In the genomic region with DNA sequence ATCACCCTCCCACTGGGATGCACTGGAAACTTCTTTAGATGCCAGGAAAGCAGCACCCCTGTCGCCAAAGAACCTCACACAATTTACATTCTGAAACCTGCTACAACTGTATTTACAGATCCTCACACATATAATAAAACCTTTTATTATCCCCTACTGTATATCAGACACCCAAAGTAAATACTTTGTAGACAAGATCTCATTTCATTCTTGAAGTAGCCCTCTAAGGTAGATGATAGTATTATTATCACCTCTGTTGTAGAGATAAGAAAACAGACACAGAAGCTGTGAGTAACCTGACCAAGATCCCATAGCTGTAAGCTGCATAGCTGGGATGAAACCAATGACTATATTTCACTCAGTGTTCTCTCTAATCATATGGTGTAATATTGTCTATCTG, we compare ENCODE assay signal across 30 cellular contexts. TPM values are rescaled to one million over a fixed set of nuclear protein-coding genes. Genes with fewer than 3 reads are reported as not detected.
A peak's percentile ranks its signal among the peaks of the same experiment; 100 is the strongest.
DNase-seq lines count a peak whose midpoint lies in the region; ATAC-seq and TF ChIP-seq lines count a peak whose summit lies in the region.
"Had no signal": no experiment of that assay in that cellular context is flagged by ENCODE, and none has a peak within 500 bp of the region (broad histone marks: within the 10 kb centered on the region; RNA-seq: fewer than 3 reads in every experiment).

No MANE protein-coding gene starts in this region.

- H3K27me3 Mint-ChIP-seq in activated CD8-positive, alpha-beta memory T cell treated with anti-CD3 and anti-CD28 coated beads, Interleukin-2, amount 10 ng/mL, durations not matched to agents 7 days and 5 days = peaks cover 3% of the 10 kb centered on the region
- peaks cover 31% of the 10 kb centered on the region for H3K27me3 Mint-ChIP-seq in chondrocyte (ENCODE audit: low read depth)

- DNase-seq in activated CD8-positive, alpha-beta memory T cell treated with anti-CD3 and anti-CD28 coated beads, Interleukin-2, amount 10 ng/mL, durations not matched to agents 7 days and 5 days = no peak
- DNase-seq in activated CD8-positive, alpha-beta memory T cell treated with anti-CD3 and anti-CD28 coated beads, Interleukin-2, amount 50 U/mL, for 48 hours = no peak
- no peak for DNase-seq in colonic mucosa
- DNase-seq in chondrocyte (ENCODE audit: low spot score) = no peak
- DNase-seq in H7 = no peak
- no peak for DNase-seq in activated effector memory CD4-positive, alpha-beta T cell treated with anti-CD3 and anti-CD28 coated beads, Interleukin-2, amount 50 U/mL, for 16 hours
- DNase-seq: ACHN; activated T-cell treated with anti-CD3 and anti-CD28 coated beads, Interleukin-2, amount 50 U/mL, for 48 hours; C1 segment of cervical spinal cord; Calu3; effector memory CD4-positive, alpha-beta T cell; foreskin melanocyte; left ventricle myocardium inferior; NCI-H1417 treated with DMSO at 0.1 percent for 48 hours; NCI-H2171 treated with DMSO at 0.1 percent for 48 hours; NCI-H69; nephron progenitor cell; sigmoid colon; T-helper 9 cell; upper lobe of right lung had no signal

- H3K79me2 ChIP-seq in Loucy (ENCODE audit: insufficient read depth, low read length) = no peaks in the 10 kb centered on the region

- TF ChIP-seq CTCF in Loucy (conservative IDR thresholded peaks at IDR 0.05; ENCODE audit: low read length) (no peak), colonic mucosa (IDR thresholded peaks at IDR 0.05) (no peak), chondrocyte (IDR thresholded peaks at IDR 0.05) (no peak)

- H3K27ac Mint-ChIP-seq in activated CD8-positive, alpha-beta memory T cell treated with anti-CD3 and anti-CD28 coated beads, Interleukin-2, amount 10 ng/mL, durations not matched to agents 7 days and 5 days = peak overlapping the region; percentile 62
- no peak overlapping the region for H3K27ac Mint-ChIP-seq in chondrocyte (ENCODE audit: unreplicated experiment)
- H3K27ac Mint-ChIP-seq: mesothelial cell of epicardium, nephron progenitor cell had no signal

- H3K27me3 ChIP-seq in Loucy (ENCODE audit: insufficient read depth, low read length, poor library complexity, severe bottlenecking) = no peaks in the 10 kb centered on the region
- no peaks in the 10 kb centered on the region for H3K27me3 ChIP-seq in colonic mucosa
- peaks cover 35% of the 10 kb centered on the region for H3K27me3 ChIP-seq in H7 (ENCODE audit: control insufficient read depth, insufficient read depth, low read length)
- H3K27me3 ChIP-seq: upper lobe of right lung had no signal

- H3K4me3 Mint-ChIP-seq in activated CD8-positive, alpha-beta memory T cell treated with anti-CD3 and anti-CD28 coated beads, Interleukin-2, amount 10 ng/mL, durations not matched to agents 7 days and 5 days = no peak overlapping the region
- H3K4me3 Mint-ChIP-seq in chondrocyte (ENCODE audit: unreplicated experiment) = no peak overlapping the region
- H3K4me3 Mint-ChIP-seq: nephron progenitor cell had no signal

- H3K36me3 ChIP-seq in Loucy (ENCODE audit: insufficient read depth, low read length) (no peaks in the 10 kb centered on the region), colonic mucosa (no peaks in the 10 kb centered on the region), H7 (replicated peaks; ENCODE audit: control insufficient read depth, insufficient read depth, low read length) (no peaks in the 10 kb centered on the region)
- H3K36me3 ChIP-seq: left ventricle myocardium inferior, sigmoid colon, upper lobe of right lung had no signal

- H3K4me1 ChIP-seq in Loucy (ENCODE audit: insufficient read depth, low read length, poor library complexity, severe bottlenecking) (peaks cover 35% of the 10 kb centered on the region), colonic mucosa (peaks cover 23% of the 10 kb centered on the region)

- no peak for ATAC-seq in activated CD8-positive, alpha-beta memory T cell treated with anti-CD3 and anti-CD28 coated beads, Interleukin-2, amount 10 ng/mL, durations not matched to agents 7 days and 5 days
- ATAC-seq in GM21825 (IDR thresholded peaks at IDR 0.05; ENCODE audit: unreplicated experiment) = no peak
- ATAC-seq: activated naive CD4-positive, alpha-beta T cell treated with anti-CD3 and anti-CD28 coated beads, Interleukin-2, amount 50 U/mL, for 72 hours; esophagus mucosa; upper lobe of right lung had no signal

- intact Hi-C loops in colonic mucosa (cut with DNase I) = no loop called here

- H3K9ac ChIP-seq in Loucy (ENCODE audit: low read depth, low read length, poor library complexity, severe bottlenecking) = no peak overlapping the region
- H3K9ac ChIP-seq in colonic mucosa (ENCODE audit: low read depth in 2 of 2, low read length in 2 of 2) = peak overlapping the region in 1 of 2 donors; percentile 56

- peaks cover 62% of the 10 kb centered on the region for H3K4me1 Mint-ChIP-seq in activated CD8-positive, alpha-beta memory T cell treated with anti-CD3 and anti-CD28 coated beads, Interleukin-2, amount 10 ng/mL, durations not matched to agents 7 days and 5 days
- peaks cover 19% of the 10 kb centered on the region for H3K4me1 Mint-ChIP-seq in chondrocyte (ENCODE audit: low read depth)

- H3K36me3 Mint-ChIP-seq in activated CD8-positive, alpha-beta memory T cell treated with anti-CD3 and anti-CD28 coated beads, Interleukin-2, amount 10 ng/mL, durations not matched to agents 7 days and 5 days = peaks cover 4% of the 10 kb centered on the region
- peaks cover 2% of the 10 kb centered on the region for H3K36me3 Mint-ChIP-seq in chondrocyte (ENCODE audit: low read depth)
- H3K36me3 Mint-ChIP-seq: mesothelial cell of epicardium had no signal

- no peaks in the 10 kb centered on the region for H3K9me3 Mint-ChIP-seq in activated CD8-positive, alpha-beta memory T cell treated with anti-CD3 and anti-CD28 coated beads, Interleukin-2, amount 10 ng/mL, durations not matched to agents 7 days and 5 days (ENCODE audit: low read depth)
- H3K9me3 Mint-ChIP-seq in chondrocyte (ENCODE audit: low read depth) = no peaks in the 10 kb centered on the region
- H3K9me3 Mint-ChIP-seq: activated naive CD4-positive, alpha-beta T cell treated with anti-CD3 and anti-CD28 coated beads, Interleukin-2, amount 50 U/mL, for 72 hours; mesothelial cell of epicardium had no signal

- CTCF ChIA-PET in activated CD8-positive, alpha-beta memory T cell treated with anti-CD3 and anti-CD28 coated beads, Interleukin-2, amount 10 ng/mL, durations not matched to agents 7 days and 5 days (lab: Charles Lee) = interaction anchor here (0.8 to 4.6 kb wide), 5 partner anchors 8 to 244 kb away, joined by 3 to 39 read pairs (median 4); partner anchors contain the start of genes ALAD and WDR31

- H3K4me2 ChIP-seq in Loucy (ENCODE audit: low read depth, low read length, poor library complexity, severe bottlenecking) = no peak overlapping the region

- H3K9me3 ChIP-seq in Loucy (ENCODE audit: insufficient read depth, low read depth, low read length) (no peaks in the 10 kb centered on the region), colonic mucosa (no peaks in the 10 kb centered on the region)
- H3K9me3 ChIP-seq: left ventricle myocardium inferior, sigmoid colon, upper lobe of right lung had no signal

- H3F3A ChIP-seq in Loucy (ENCODE audit: low read depth) = peaks cover 2% of the 10 kb centered on the region; the same call in 1 of the 2 replicates

- H3K27ac ChIP-seq in colonic mucosa = peak overlapping the region; percentile 81
- H3K27ac ChIP-seq: HL-60, left ventricle myocardium inferior, upper lobe of right lung had no signal

- H3K4me3 ChIP-seq in Loucy (ENCODE audit: low read length, poor library complexity, severe bottlenecking) (no peak overlapping the region), colonic mucosa (no peak overlapping the region), H7 (ENCODE audit: insufficient read depth, low read depth, low read length) (no peak overlapping the region)
- H3K4me3 ChIP-seq: left ventricle myocardium inferior, sigmoid colon, upper lobe of right lung had no signal

- no peaks in the 10 kb centered on the region for H3K9me2 ChIP-seq in Loucy (replicated peaks; ENCODE audit: low read depth, low read length)

- H4K20me1 ChIP-seq in Loucy (ENCODE audit: insufficient read depth, low read length, poor library complexity, severe bottlenecking) = no peaks in the 10 kb centered on the region

- peak overlapping the region; percentile 69 for H2AFZ ChIP-seq in Loucy (ENCODE audit: low read length)

RNA-seq across cellular contexts. Expression of gene BSPRY, which starts 1.9 kb away (rescaled TPM):
- 1 to 10 TPM; 6.0 to 7.2 TPM for total RNA-seq in activated CD8-positive, alpha-beta memory T cell treated with anti-CD3 and anti-CD28 coated beads, Interleukin-2, amount 10 ng/mL, durations not matched to agents 7 days and 5 days
- total RNA-seq in colonic mucosa (10 to 100 TPM; 25.6 to 34.2 TPM), chondrocyte (not detected in 3 replicates)
- 1.5 and 2.3 TPM in 2 replicates for total RNA-seq in H7 (2014; rRNA removed; shearing (Covaris generic))
- total RNA-seq: Daoy, M059J had no signal

RNA-seq across cellular contexts. Expression of gene WDR31, which starts 7.4 kb away (rescaled TPM):
- total RNA-seq in activated CD8-positive, alpha-beta memory T cell treated with anti-CD3 and anti-CD28 coated beads, Interleukin-2, amount 10 ng/mL, durations not matched to agents 7 days and 5 days = 1 to 10 TPM; 1.1 TPM
- total RNA-seq in colonic mucosa (1 to 10 TPM; 3.0 to 3.5 TPM), chondrocyte (1.7 to 2.4 TPM (median 1.8 TPM) in 3 replicates)
- 0.11 and 0.38 TPM in 2 replicates for total RNA-seq in H7 (2014; rRNA removed; shearing (Covaris generic))

RNA-seq across cellular contexts. Expression of gene HDHD3, which starts 29.3 kb away (rescaled TPM):
- total RNA-seq in activated CD8-positive, alpha-beta memory T cell treated with anti-CD3 and anti-CD28 coated beads, Interleukin-2, amount 10 ng/mL, durations not matched to agents 7 days and 5 days = 10 to 100 TPM; 15.8 to 16.4 TPM
- total RNA-seq in colonic mucosa (100 to 1,000 TPM; 132 to 141 TPM), chondrocyte (9.1 to 10.7 TPM (median 10.2 TPM) in 3 replicates)
- 26.2 and 36.2 TPM in 2 replicates for total RNA-seq in H7 (2014; rRNA removed; shearing (Covaris generic))

RNA-seq across cellular contexts. Expression of gene RNF183, which starts 44.3 kb away (rescaled TPM):
- not detected for total RNA-seq in activated CD8-positive, alpha-beta memory T cell treated with anti-CD3 and anti-CD28 coated beads, Interleukin-2, amount 10 ng/mL, durations not matched to agents 7 days and 5 days
- total RNA-seq in colonic mucosa = 1 to 10 TPM in 1 of 2 donors, under 1 TPM in 1; 0.57 to 9.2 TPM
- not detected in 3 replicates for total RNA-seq in chondrocyte
- 0.78 TPM in 1 of 2 replicates, not detected in the other for total RNA-seq in H7 (2014; rRNA removed; shearing (Covaris generic))
- total RNA-seq: astrocyte, Daoy, left ventricle myocardium inferior, M059J, posterior vena cava, sigmoid colon, upper lobe of right lung had no signal

RNA-seq across cellular contexts. Expression of gene ALAD, which starts 53.6 kb away (rescaled TPM):
- 10 to 100 TPM; 27.5 to 29.0 TPM for total RNA-seq in activated CD8-positive, alpha-beta memory T cell treated with anti-CD3 and anti-CD28 coated beads, Interleukin-2, amount 10 ng/mL, durations not matched to agents 7 days and 5 days
- 10 to 100 TPM; 50.3 to 51.4 TPM for total RNA-seq in colonic mucosa
- total RNA-seq in chondrocyte = 21.8 to 33.0 TPM (median 22.6 TPM) in 3 replicates
- total RNA-seq in H7 (2014; rRNA removed; shearing (Covaris generic)) = 10.9 and 11.6 TPM in 2 replicates
